Comparison of ENCODE assay signal across 8 cellular contexts in genomic region chr19:50431343-50432220, GRCh38. TPM values are rescaled to one million over a fixed set of nuclear protein-coding genes. Genes with fewer than 3 reads are reported as not detected.
A peak's percentile ranks its signal among the peaks of the same experiment; 100 is the strongest.
DNase-seq lines count a peak whose midpoint lies in the region; ATAC-seq and TF ChIP-seq lines count a peak whose summit lies in the region.

No MANE protein-coding gene starts in this region.

- H3K27me3 ChIP-seq in Peyer's patch = peaks cover 0 to 11% of the 10 kb centered on the region in 2 donors

- H3K4me3 ChIP-seq in Jurkat, Clone E6-1 (ENCODE audit: low read length) = peak overlapping the region; percentile 60
- H3K4me3 ChIP-seq in Peyer's patch = peak overlapping the region; percentile 57 to 76 (median 70)
- H3K4me3 ChIP-seq in fibroblast of the aortic adventitia (ENCODE audit: low read depth, low read length) = peak overlapping the region; percentile 69

- H3K27ac ChIP-seq in Peyer's patch = peak overlapping the region; percentile 41 to 81 (median 69)

- TF ChIP-seq CTCF in Peyer's patch (IDR thresholded peaks at IDR 0.05) = no peak
- no peak for TF ChIP-seq CTCF in fibroblast of the aortic adventitia (IDR thresholded peaks at IDR 0.05; ENCODE audit: insufficient read depth, low read length)
- TF ChIP-seq CTCF in natural killer cell (IDR thresholded peaks at IDR 0.05) = no peak

- no peaks in the 10 kb centered on the region for H3K9me3 ChIP-seq in Peyer's patch

- peaks cover 9 to 22% of the 10 kb centered on the region in 2 donors for H3K4me1 Mint-ChIP-seq in natural killer cell
- peaks cover 76% of the 10 kb centered on the region for H3K4me1 Mint-ChIP-seq in stimulated activated memory B cell treated with anti-CD40 and anti-IgM and Interleukin-4, amounts not matched to agents 10 μg/mL and 1 μg/mL and 100 μg/mL, for 72 hours

- ATAC-seq in GM21619 (IDR thresholded peaks at IDR 0.05; ENCODE audit: unreplicated experiment) (peak; percentile 64), natural killer cell (peak; percentile 92 to 96 (median 92))
- ATAC-seq in stimulated activated memory B cell treated with anti-CD40 and anti-IgM and Interleukin-4, amounts not matched to agents 10 μg/mL and 1 μg/mL and 100 μg/mL, for 72 hours = peak; percentile 81

- peak overlapping the region; percentile 94 for H3K4me3 Mint-ChIP-seq in natural killer cell
- H3K4me3 Mint-ChIP-seq in stimulated activated memory B cell treated with anti-CD40 and anti-IgM and Interleukin-4, amounts not matched to agents 10 μg/mL and 1 μg/mL and 100 μg/mL, for 72 hours = peak overlapping the region; percentile 89

- H3K9me3 Mint-ChIP-seq in natural killer cell = no peaks in the 10 kb centered on the region
- no peaks in the 10 kb centered on the region for H3K9me3 Mint-ChIP-seq in stimulated activated memory B cell treated with anti-CD40 and anti-IgM and Interleukin-4, amounts not matched to agents 10 μg/mL and 1 μg/mL and 100 μg/mL, for 72 hours

- peak in 1 of 2 donors; percentile 25 for TF ChIP-seq POLR2A in Peyer's patch (IDR thresholded peaks at IDR 0.05)

- intact Hi-C loops in natural killer cell (cut with micrococcal nuclease) = no loop called here

- H3K27ac Mint-ChIP-seq in natural killer cell = peak overlapping the region; percentile 77 to 92
- peak overlapping the region; percentile 94 for H3K27ac Mint-ChIP-seq in stimulated activated memory B cell treated with anti-CD40 and anti-IgM and Interleukin-4, amounts not matched to agents 10 μg/mL and 1 μg/mL and 100 μg/mL, for 72 hours

- DNase-seq in DMS114 treated with DMSO at 0.1 percent for 48 hours (lab: John Stamatoyannopoulos, UW; ENCODE audit: unreplicated experiment) = peak; percentile 40
- peak; percentile 53 for DNase-seq in Jurkat, Clone E6-1 (ENCODE audit: low read depth, low spot score)
- DNase-seq in Peyer's patch = peak; percentile 84 to 93 (median 92)
- peak; percentile 78 to 79 for DNase-seq in activated T-helper 1 cell treated with anti-CD3 and anti-CD28 coated beads, Interleukin-2, amount 50 U/mL, for 16 hours (ENCODE audit: low read depth in 1 of 2, low spot score in 1 of 2)
- DNase-seq in fibroblast of the aortic adventitia (ENCODE audit: low read depth) = peak; percentile 67
- DNase-seq in natural killer cell = peak; percentile 87

- H3K36me3 Mint-ChIP-seq in natural killer cell = no peaks in the 10 kb centered on the region
- peaks cover 19% of the 10 kb centered on the region for H3K36me3 Mint-ChIP-seq in stimulated activated memory B cell treated with anti-CD40 and anti-IgM and Interleukin-4, amounts not matched to agents 10 μg/mL and 1 μg/mL and 100 μg/mL, for 72 hours

- peaks cover 0 to 25% (median 17%) of the 10 kb centered on the region in 4 donors for H3K4me1 ChIP-seq in Peyer's patch

- H3K36me3 ChIP-seq in Peyer's patch = no peaks in the 10 kb centered on the region

- peaks cover 6 to 16% of the 10 kb centered on the region in 2 donors for H3K27me3 Mint-ChIP-seq in natural killer cell (ENCODE audit: low read depth in 2 of 2)
- H3K27me3 Mint-ChIP-seq in stimulated activated memory B cell treated with anti-CD40 and anti-IgM and Interleukin-4, amounts not matched to agents 10 μg/mL and 1 μg/mL and 100 μg/mL, for 72 hours = no peaks in the 10 kb centered on the region

RNA-seq across cellular contexts. Expression of gene MYBPC2, which starts 1.1 kb away (rescaled TPM):
- not detected for polyA plus RNA-seq in Jurkat, Clone E6-1 (2012; ENCODE audit: insufficient read depth, insufficient read length)
- total RNA-seq in Peyer's patch (not detected), fibroblast of the aortic adventitia (ENCODE audit: low replicate concordance) (not detected in 2 replicates), natural killer cell (under 1 TPM in 2 of 3 donors, not detected in 1; 0.09 to 0.15 TPM)

RNA-seq across cellular contexts. Expression of gene SPIB, which starts 12.8 kb away (rescaled TPM):
- polyA plus RNA-seq in Jurkat, Clone E6-1 (2012; ENCODE audit: insufficient read depth, insufficient read length) = 2.4 TPM
- total RNA-seq in Peyer's patch (10 to 100 TPM; 20.3 to 62.7 (median 24.4) TPM), fibroblast of the aortic adventitia (ENCODE audit: low replicate concordance) (not detected in 2 replicates), natural killer cell (1 to 10 TPM in 1 of 3 donors, under 1 TPM in 2; 0.77 to 2.8 (median 0.78) TPM)

RNA-seq across cellular contexts. Expression of gene EMC10, which starts 44.7 kb away (rescaled TPM):
- 56.6 TPM for polyA plus RNA-seq in Jurkat, Clone E6-1 (2012; ENCODE audit: insufficient read depth, insufficient read length)
- 100 to 1,000 TPM in 3 of 4 donors, 10 to 100 TPM in 1; 63.5 to 134 (median 117) TPM for total RNA-seq in Peyer's patch
- 22.8 and 35.2 TPM in 2 replicates for total RNA-seq in fibroblast of the aortic adventitia (ENCODE audit: low replicate concordance)
- 10 to 100 TPM; 79.5 to 85.1 (median 80.1) TPM for total RNA-seq in natural killer cell

RNA-seq across cellular contexts. Expression of gene GARIN5A, which starts 45.1 kb away (rescaled TPM):
- 1.1 TPM for polyA plus RNA-seq in Jurkat, Clone E6-1 (2012; ENCODE audit: insufficient read depth, insufficient read length)
- total RNA-seq in Peyer's patch = 1 to 10 TPM in 2 of 4 donors, not detected in 2; 2.0 to 2.5 TPM
- total RNA-seq in fibroblast of the aortic adventitia (ENCODE audit: low replicate concordance) = not detected in 2 replicates
- total RNA-seq in natural killer cell = under 1 TPM in 1 of 3 donors, not detected in 2; 0.59 TPM

RNA-seq across cellular contexts. Expression of gene POLD1, which starts 47.4 kb away (rescaled TPM):
- polyA plus RNA-seq in Jurkat, Clone E6-1 (2012; ENCODE audit: insufficient read depth, insufficient read length) = 140 TPM
- total RNA-seq in Peyer's patch = 10 to 100 TPM; 14.9 to 90.0 (median 27.3) TPM
- 8.8 and 29.3 TPM in 2 replicates for total RNA-seq in fibroblast of the aortic adventitia (ENCODE audit: low replicate concordance)
- total RNA-seq in natural killer cell = 10 to 100 TPM; 26.1 to 32.0 (median 30.2) TPM

Comparison
In these comparisons a context has a peak if more than half of its experiments do, and no peak if none do; other contexts are left out.
1. Peak in every context shown above with its lines: DNase-seq, ATAC-seq, H3K4me3 ChIP-seq and H3K27ac ChIP-seq.
2. DNase-seq: peak in every context shown above with its lines; median percentile 92 in Peyer's patch; 87 in natural killer cell; 78 in activated T-helper 1 cell treated with anti-CD3 and anti-CD28 coated beads, Interleukin-2, amount 50 U/mL, for 16 hours; 67 in fibroblast of the aortic adventitia; 53 in Jurkat, Clone E6-1; 40 in DMS114 treated with DMSO at 0.1 percent for 48 hours.
3. RNA of gene SPIB, which starts 12.8 kb away (total RNA-seq): 20.3 to 62.7 TPM in Peyer's patch; 0.77 to 2.8 TPM in natural killer cell and not detected in fibroblast of the aortic adventitia; every median in the first group is over 4 times any median in the second.